Comparison of ENCODE assay signal across 8 cellular contexts in genomic region chr4:1346781-1347409, GRCh38. TPM values are rescaled to one million over a fixed set of nuclear protein-coding genes. Genes with fewer than 3 reads are reported as not detected.
DNase-seq lines count a peak whose midpoint lies in the region; TF ChIP-seq lines count a peak whose summit lies in the region.

Gene UVSSA, plus strand, starts transcription at chr4:1347208. Its CDS starts 884 bp downstream, at chr4:1348092.

- H3K27me3 Mint-ChIP-seq in nephron (ENCODE audit: low read depth) = no peaks in the 10 kb centered on the region
- no peaks in the 10 kb centered on the region for H3K27me3 Mint-ChIP-seq in stimulated activated naive CD8-positive, alpha-beta T cell treated with anti-CD3 and anti-CD28 coated beads, Interleukin-15, Interleukin-2, amounts not matched to agents 100 ng/mL and 50 ng/mL, for 24 hours

- no peaks in the 10 kb centered on the region for H3K9me3 Mint-ChIP-seq in nephron
- H3K9me3 Mint-ChIP-seq in stimulated activated naive CD8-positive, alpha-beta T cell treated with anti-CD3 and anti-CD28 coated beads, Interleukin-15, Interleukin-2, amounts not matched to agents 100 ng/mL and 50 ng/mL, for 24 hours = no peaks in the 10 kb centered on the region

- H3K27ac Mint-ChIP-seq in nephron = peak within 1 kb of the TSS; percentile 96 to 99 (median 97)
- H3K27ac Mint-ChIP-seq in stimulated activated naive CD8-positive, alpha-beta T cell treated with anti-CD3 and anti-CD28 coated beads, Interleukin-15, Interleukin-2, amounts not matched to agents 100 ng/mL and 50 ng/mL, for 24 hours = peak within 1 kb of the TSS; percentile 88

- peaks cover 32% of the 10 kb centered on the region for H3K4me1 Mint-ChIP-seq in nephron
- peaks cover 47% of the 10 kb centered on the region for H3K4me1 Mint-ChIP-seq in stimulated activated naive CD8-positive, alpha-beta T cell treated with anti-CD3 and anti-CD28 coated beads, Interleukin-15, Interleukin-2, amounts not matched to agents 100 ng/mL and 50 ng/mL, for 24 hours (ENCODE audit: low read depth)

- H3K4me3 ChIP-seq in H7 (ENCODE audit: insufficient read depth, low read depth, low read length) = peak within 1 kb of the TSS; percentile 87
- H3K4me3 ChIP-seq in fibroblast of the aortic adventitia (ENCODE audit: low read depth, low read length) = peak within 1 kb of the TSS; percentile 79

- peak; percentile 100 for DNase-seq in ELF-1 (ENCODE audit: low read depth, low spot score)
- peak; percentile 100 for DNase-seq in H7
- DNase-seq in M059J (ENCODE audit: low read depth) = peak; percentile 98
- peak; percentile 78 to 89 for DNase-seq in SHP77 (lab: John Stamatoyannopoulos, UW)
- peak; percentile 100 for DNase-seq in activated effector memory CD4-positive, alpha-beta T cell treated with Interleukin-2 at 50 U/mL for 16 hours
- DNase-seq in fibroblast of the aortic adventitia (ENCODE audit: low read depth) = peak; percentile 99

- peaks cover 25% of the 10 kb centered on the region for H3K36me3 Mint-ChIP-seq in nephron (ENCODE audit: low read depth)
- peaks cover 3% of the 10 kb centered on the region for H3K36me3 Mint-ChIP-seq in stimulated activated naive CD8-positive, alpha-beta T cell treated with anti-CD3 and anti-CD28 coated beads, Interleukin-15, Interleukin-2, amounts not matched to agents 100 ng/mL and 50 ng/mL, for 24 hours (ENCODE audit: low read depth)

- H3K27me3 ChIP-seq in H7 (ENCODE audit: control insufficient read depth, insufficient read depth, low read length) = no peaks in the 10 kb centered on the region

- H3K4me3 Mint-ChIP-seq in nephron = peak within 1 kb of the TSS; percentile 93 to 96 (median 95)
- peak within 1 kb of the TSS; percentile 90 for H3K4me3 Mint-ChIP-seq in stimulated activated naive CD8-positive, alpha-beta T cell treated with anti-CD3 and anti-CD28 coated beads, Interleukin-15, Interleukin-2, amounts not matched to agents 100 ng/mL and 50 ng/mL, for 24 hours

- H3K36me3 ChIP-seq in H7 (replicated peaks; ENCODE audit: control insufficient read depth, insufficient read depth, low read length) = peaks cover 5% of the 10 kb centered on the region

- TF ChIP-seq CTCF in fibroblast of the aortic adventitia (IDR thresholded peaks at IDR 0.05; ENCODE audit: insufficient read depth, low read length) (no peak), nephron (IDR thresholded peaks at IDR 0.05; ENCODE audit: unreplicated experiment in 3 of 3) (no peak)

RNA-seq across cellular contexts. Expression of gene UVSSA, which starts in this region (rescaled TPM):
- 12.6 and 16.1 TPM in 2 replicates for total RNA-seq in H7 (2014; rRNA removed; shearing (Covaris generic))
- 1.5 and 3.9 TPM in 2 replicates for total RNA-seq in M059J (2014; rRNA removed; shearing (Covaris generic))
- total RNA-seq in fibroblast of the aortic adventitia (ENCODE audit: low replicate concordance) = 8.7 and 32.2 TPM in 2 replicates

Comparison
In these comparisons a context has a peak if more than half of its experiments do, and no peak if none do; other contexts are left out.
1. Peak in every context shown above with its lines: DNase-seq and H3K4me3 ChIP-seq.